ENCODE assay signal across 25 cellular contexts in the genomic region with DNA sequence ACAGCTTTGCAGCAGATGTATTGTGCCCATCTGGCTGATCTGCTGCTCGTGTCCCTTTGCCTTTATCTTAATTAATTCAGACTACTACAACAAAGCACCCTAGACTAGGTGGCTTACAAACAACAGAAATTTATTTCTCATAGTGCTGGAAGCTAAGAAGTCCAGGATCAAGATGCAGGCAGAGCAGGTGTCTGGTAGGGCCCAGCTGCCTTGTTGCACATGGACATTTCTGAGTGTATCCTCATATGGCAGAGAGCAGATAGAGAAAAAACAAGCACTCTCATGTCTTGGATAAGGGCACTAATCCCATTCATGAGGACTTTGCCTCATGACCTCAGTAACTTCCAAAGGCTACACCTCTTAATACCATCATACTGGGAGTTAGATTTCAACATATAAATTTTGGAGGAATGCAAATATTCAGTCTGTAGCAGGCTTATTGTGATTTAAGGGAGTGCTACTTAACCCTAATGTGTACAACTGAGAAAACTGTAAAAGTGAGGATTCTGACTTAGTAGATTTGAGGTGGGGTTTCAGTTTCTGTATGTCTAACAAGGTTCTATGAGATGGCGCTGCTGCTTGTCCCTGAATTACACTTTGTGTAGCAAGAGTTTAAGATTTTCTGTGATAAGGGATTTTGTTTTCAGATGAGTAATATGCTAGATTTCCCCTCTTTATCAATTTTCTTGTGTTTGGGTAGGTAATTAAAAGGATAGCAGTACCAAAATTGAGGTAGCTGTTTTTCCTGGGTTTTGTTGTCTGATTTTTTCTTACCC.
DNase-seq lines count a peak whose midpoint lies in the region; ATAC-seq, FAIRE-seq and TF ChIP-seq lines count a peak whose summit lies in the region.
"Had no signal": no experiment of that assay in that cellular context is flagged by ENCODE, and none has a peak within 500 bp of the region (broad histone marks: within the 10 kb centered on the region; RNA-seq: fewer than 3 reads in every experiment).

No MANE protein-coding gene starts in this region.

- H3K79me2 ChIP-seq in OCI-LY3 (ENCODE audit: low read length), result no peaks in the 10 kb centered on the region

- H4K20me1 ChIP-seq in OCI-LY3 (ENCODE audit: insufficient read depth, low read length), result no peaks in the 10 kb centered on the region

- no peaks in the 10 kb centered on the region for H3K27me3 Mint-ChIP-seq in activated CD4-positive, alpha-beta T cell treated with anti-CD3 and anti-CD28 coated beads, Interleukin-2, amount 10 ng/mL, durations not matched to agents 7 days and 5 days
- H3K27me3 Mint-ChIP-seq: activated naive CD4-positive, alpha-beta T cell treated with anti-CD3 and anti-CD28 coated beads, Interleukin-2, amount 10 ng/mL, durations not matched to agents 7 days and 5 days; naive B cell had no signal

- DNase-seq in activated CD4-positive, alpha-beta T cell treated with anti-CD3 and anti-CD28 coated beads, Interleukin-2, amount 10 ng/mL, durations not matched to agents 7 days and 5 days, result no peak
- no peak for DNase-seq in activated CD4-positive, alpha-beta T cell treated with anti-CD3 and anti-CD28 coated beads, Interleukin-2, amount 50 U/mL, for 48 hours
- DNase-seq in posterior vena cava (ENCODE audit: low spot score), result peak; percentile 42
- DNase-seq in medulla oblongata (ENCODE audit: extremely low spot score), result no peak
- DNase-seq in frontal cortex (ENCODE audit: low spot score in 2 of 2), result no peak
- DNase-seq: activated naive CD4-positive, alpha-beta T cell treated with anti-CD3 and anti-CD28 coated beads, Interleukin-2, amount 10 ng/mL, durations not matched to agents 7 days and 5 days; cortex of kidney; H7; left lung; naive B cell; NCI-H1105; NCI-H2081 treated with DMSO at 0.1 percent for 48 hours; SK-N-SH; small intestine; stimulated activated CD4-positive, alpha-beta T cell treated with anti-CD3 and anti-CD28 coated beads, Interleukin-2, amount 100 ng/mL, for 24 hours; T-helper 9 cell had no signal

- H3K36me3 ChIP-seq in OCI-LY3 (replicated peaks; ENCODE audit: low read depth, low read length), result no peaks in the 10 kb centered on the region
- H3K36me3 ChIP-seq: cardiac muscle cell, esophagus muscularis mucosa, gastroesophageal sphincter, left lung had no signal

- H3K4me1 ChIP-seq in OCI-LY3 (ENCODE audit: low read length), result peaks cover 26% of the 10 kb centered on the region
- H3K4me1 ChIP-seq: esophagus muscularis mucosa, gastroesophageal sphincter, left lung had no signal

- peaks cover 8% of the 10 kb centered on the region for H3K9me3 Mint-ChIP-seq in activated CD4-positive, alpha-beta T cell treated with anti-CD3 and anti-CD28 coated beads, Interleukin-2, amount 10 ng/mL, durations not matched to agents 7 days and 5 days

- peak overlapping the region; percentile 91 for H3K27ac Mint-ChIP-seq in activated CD4-positive, alpha-beta T cell treated with anti-CD3 and anti-CD28 coated beads, Interleukin-2, amount 10 ng/mL, durations not matched to agents 7 days and 5 days
- H3K27ac Mint-ChIP-seq: activated naive CD4-positive, alpha-beta T cell treated with anti-CD3 and anti-CD28 coated beads, Interleukin-2, amount 10 ng/mL, durations not matched to agents 7 days and 5 days; WTC11 had no signal

- TF ChIP-seq CTCF in OCI-LY3 (IDR thresholded peaks at IDR 0.05; ENCODE audit: low read depth, low read length), result no peak

- H3K4me2 ChIP-seq in OCI-LY3 (ENCODE audit: low read length), result peak overlapping the region; percentile 61
- H3K4me2 ChIP-seq: SK-N-SH had no signal

- CTCF ChIA-PET in activated CD4-positive, alpha-beta T cell treated with anti-CD3 and anti-CD28 coated beads, Interleukin-2, amount 10 ng/mL, durations not matched to agents 7 days and 5 days (lab: Charles Lee), result no interaction called here

- peaks cover 26% of the 10 kb centered on the region for H3K4me1 Mint-ChIP-seq in activated CD4-positive, alpha-beta T cell treated with anti-CD3 and anti-CD28 coated beads, Interleukin-2, amount 10 ng/mL, durations not matched to agents 7 days and 5 days
- H3K4me1 Mint-ChIP-seq: naive B cell had no signal

- no peak for FAIRE-seq in frontal cortex (lab: Jason Lieb, UNC)
- FAIRE-seq: GM12891, HepG2, small intestine had no signal

- H3K4me3 ChIP-seq in OCI-LY3 (ENCODE audit: low read length), result peak overlapping the region; percentile 34
- H3K4me3 ChIP-seq: cardiac muscle cell, esophagus muscularis mucosa, gastroesophageal sphincter, left lung had no signal

- H3K9ac ChIP-seq in OCI-LY3 (ENCODE audit: low read length), result peak overlapping the region; percentile 15; the same call in 1 of the 2 replicates
- H3K9ac ChIP-seq: SK-N-SH had no signal

- no peaks in the 10 kb centered on the region for H3K9me3 ChIP-seq in OCI-LY3 (ENCODE audit: insufficient read depth, low read length)
- H3K9me3 ChIP-seq: esophagus muscularis mucosa, gastroesophageal sphincter, left lung, SK-N-SH had no signal

- peak overlapping the region; percentile 41 for H3K4me3 Mint-ChIP-seq in activated CD4-positive, alpha-beta T cell treated with anti-CD3 and anti-CD28 coated beads, Interleukin-2, amount 10 ng/mL, durations not matched to agents 7 days and 5 days
- H3K4me3 Mint-ChIP-seq: activated naive CD4-positive, alpha-beta T cell treated with anti-CD3 and anti-CD28 coated beads, Interleukin-2, amount 10 ng/mL, durations not matched to agents 7 days and 5 days; naive B cell; WTC11 had no signal

- peak overlapping the region; percentile 94 for H2AFZ ChIP-seq in OCI-LY3 (ENCODE audit: low read depth, low read length)

- no peaks in the 10 kb centered on the region for H3K36me3 Mint-ChIP-seq in activated CD4-positive, alpha-beta T cell treated with anti-CD3 and anti-CD28 coated beads, Interleukin-2, amount 10 ng/mL, durations not matched to agents 7 days and 5 days (ENCODE audit: low read depth)
- H3K36me3 Mint-ChIP-seq: activated naive CD4-positive, alpha-beta T cell treated with anti-CD3 and anti-CD28 coated beads, Interleukin-2, amount 10 ng/mL, durations not matched to agents 7 days and 5 days; naive B cell; WTC11 had no signal

- peak overlapping the region; percentile 45 for H3K27ac ChIP-seq in OCI-LY3 (ENCODE audit: low read length)
- H3K27ac ChIP-seq: cardiac muscle cell, esophagus muscularis mucosa, gastroesophageal sphincter, left lung had no signal

- ATAC-seq in HG03432 (IDR thresholded peaks at IDR 0.05; ENCODE audit: unreplicated experiment), result peak; percentile 82
- no peak for ATAC-seq in HG03571 (IDR thresholded peaks at IDR 0.05; ENCODE audit: unreplicated experiment)
- ATAC-seq: gastroesophageal sphincter, HepG2, left lung, WTC11 had no signal

- intact Hi-C loops in posterior vena cava (cut with DNase I), result no loop called here

- H3K27me3 ChIP-seq in OCI-LY3 (ENCODE audit: low read depth, low read length), result no peaks in the 10 kb centered on the region
- H3K27me3 ChIP-seq: cardiac muscle cell, esophagus muscularis mucosa, gastroesophageal sphincter, left lung had no signal

- POLR2A ChIA-PET in activated CD4-positive, alpha-beta T cell treated with anti-CD3 and anti-CD28 coated beads, Interleukin-2, amount 10 ng/mL, durations not matched to agents 7 days and 5 days (lab: Charles Lee), result no interaction called here
